In the genomic region with DNA sequence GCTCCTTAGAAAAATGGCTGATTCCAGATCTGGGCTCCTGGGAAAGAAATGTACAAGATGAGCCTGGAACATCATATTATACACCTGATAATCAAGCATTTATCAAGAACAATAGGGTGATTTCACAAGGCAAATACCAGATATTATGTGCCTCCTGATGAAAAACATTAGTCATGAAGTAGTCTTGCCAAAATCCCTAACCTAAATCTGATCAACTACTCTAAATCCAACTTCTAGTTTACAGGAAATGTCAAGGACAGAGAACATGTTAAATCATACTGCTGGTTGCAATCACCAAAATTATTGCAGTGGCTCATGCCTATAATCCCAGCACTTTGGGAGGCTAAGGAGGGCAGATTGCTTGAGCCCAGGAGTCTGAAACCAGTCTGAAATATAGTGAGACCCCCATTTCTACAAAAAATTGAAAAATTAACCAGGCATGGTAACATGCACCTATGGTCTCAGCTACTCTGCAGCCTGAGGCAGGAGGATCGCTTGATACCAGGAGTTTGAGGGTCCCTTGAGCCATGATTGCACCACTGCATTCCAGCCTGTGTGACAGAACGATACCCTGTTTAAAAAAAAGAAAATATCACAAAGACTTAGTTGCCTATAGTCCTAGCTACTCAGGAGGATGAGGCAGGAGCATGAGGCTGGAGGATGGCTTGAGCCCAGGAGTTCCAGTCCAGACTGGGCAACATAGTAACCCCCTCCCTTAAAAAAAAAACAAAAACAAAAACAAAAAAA, we compare ENCODE assay signal across 13 cellular contexts. TPM values are rescaled to one million over a fixed set of nuclear protein-coding genes. Genes with fewer than 3 reads are reported as not detected.
A peak's percentile ranks its signal among the peaks of the same experiment; 100 is the strongest.
DNase-seq lines count a peak whose midpoint lies in the region; ATAC-seq and TF ChIP-seq lines count a peak whose summit lies in the region.
"Had no signal": no experiment of that assay in that cellular context is flagged by ENCODE, and none has a peak within 500 bp of the region (broad histone marks: within the 10 kb centered on the region; RNA-seq: fewer than 3 reads in every experiment).

No MANE protein-coding gene starts in this region.

- H3K27me3 Mint-ChIP-seq in osteocyte (ENCODE audit: unreplicated experiment): no peaks in the 10 kb centered on the region
- H3K27me3 Mint-ChIP-seq: activated naive CD8-positive, alpha-beta T cell had no signal

- H3K36me3 Mint-ChIP-seq in osteocyte (ENCODE audit: unreplicated experiment): no peaks in the 10 kb centered on the region
- H3K36me3 Mint-ChIP-seq: activated naive CD8-positive, alpha-beta T cell had no signal

- no peaks in the 10 kb centered on the region for H4K20me1 ChIP-seq in fibroblast of lung (ENCODE audit: control insufficient read depth, extremely low read depth, insufficient read depth, low read length)

- ATAC-seq in SK-N-SH treated with all-trans-retinoic acid at 6 μM for 48 hours: peak; percentile 63
- ATAC-seq in HG03095 (IDR thresholded peaks at IDR 0.05; ENCODE audit: unreplicated experiment): no peak
- ATAC-seq: activated CD8-positive, alpha-beta T cell treated with anti-CD3 and anti-CD28 coated beads, Interleukin-2, amount 10 ng/mL, durations not matched to agents 7 days and 5 days had no signal

- H3K4me3 ChIP-seq in fibroblast of lung (replicated peaks in 1 of 4; ENCODE audit: control extremely low read depth in 1 of 4, insufficient read depth in 1 of 4, low read depth in 3 of 4, low read length in 4 of 4): no peak overlapping the region
- H3K4me3 ChIP-seq: HAP-1 had no signal

- H3K9me3 ChIP-seq in fibroblast of lung (ENCODE audit: control insufficient read depth, insufficient read depth, low read depth, low read length): no peaks in the 10 kb centered on the region
- H3K9me3 ChIP-seq: HAP-1 had no signal

- H3K79me2 ChIP-seq in fibroblast of lung (ENCODE audit: control insufficient read depth, insufficient read depth, low read length): no peaks in the 10 kb centered on the region

- H3K9me3 Mint-ChIP-seq in osteocyte (ENCODE audit: unreplicated experiment): no peaks in the 10 kb centered on the region

- peaks cover 9% of the 10 kb centered on the region for H3K4me1 ChIP-seq in fibroblast of lung (ENCODE audit: control insufficient read depth, extremely low read depth, insufficient read depth, low read length)
- H3K4me1 ChIP-seq: HAP-1 had no signal

- TF ChIP-seq CTCF in fibroblast of lung (conservative IDR thresholded peaks at IDR 0.05 in 1 of 2, IDR thresholded peaks at IDR 0.05 in 1 of 2; ENCODE audit: low read depth in 1 of 2, low read length in 2 of 2): no peak
- no peak for TF ChIP-seq CTCF in osteocyte (IDR thresholded peaks at IDR 0.05)

- peak overlapping the region; percentile 52 for H3K27ac ChIP-seq in fibroblast of lung (ENCODE audit: insufficient read depth, low read length)

- H2AFZ ChIP-seq in fibroblast of lung (ENCODE audit: low read length): no peak overlapping the region

- H3K36me3 ChIP-seq in fibroblast of lung (ENCODE audit: control insufficient read depth, insufficient read depth, low read length): no peaks in the 10 kb centered on the region
- H3K36me3 ChIP-seq: HAP-1 had no signal

- no peak overlapping the region for H3K4me2 ChIP-seq in fibroblast of lung (ENCODE audit: extremely low read depth, insufficient read depth, low read length)

- no peak overlapping the region for H3K9ac ChIP-seq in fibroblast of lung (ENCODE audit: insufficient read depth, low read length)

- peak; percentile 68 for DNase-seq in GM04503 (ENCODE audit: low read depth)
- DNase-seq in fibroblast of lung (ENCODE audit: low read depth in 2 of 2): peak; percentile 78 to 80
- DNase-seq in osteocyte (ENCODE audit: extremely low spot score, unreplicated experiment): peak; percentile 15
- no peak for DNase-seq in NCI-H2227 treated with DMSO at 0.1 percent for 48 hours (lab: John Stamatoyannopoulos, UW)
- DNase-seq in NCI-H69 (lab: John Stamatoyannopoulos, UW): no peak
- no peak for DNase-seq in mucosa of gallbladder (ENCODE audit: low spot score)
- DNase-seq: activated CD8-positive, alpha-beta T cell treated with anti-CD3 and anti-CD28 coated beads, Interleukin-2, amount 10 ng/mL, durations not matched to agents 7 days and 5 days; DMS153; NCI-H2081 treated with DMSO at 0.1 percent for 48 hours had no signal

- H3K4me3 Mint-ChIP-seq in osteocyte (ENCODE audit: unreplicated experiment): no peak overlapping the region
- H3K4me3 Mint-ChIP-seq: activated CD8-positive, alpha-beta T cell treated with anti-CD3 and anti-CD28 coated beads, Interleukin-2, amount 10 ng/mL, durations not matched to agents 7 days and 5 days; activated naive CD8-positive, alpha-beta T cell had no signal

- H3K27me3 ChIP-seq in fibroblast of lung (ENCODE audit: control insufficient read depth, insufficient read depth, low read length): no peaks in the 10 kb centered on the region

- no peak overlapping the region for H3K27ac Mint-ChIP-seq in osteocyte (ENCODE audit: unreplicated experiment)
- H3K27ac Mint-ChIP-seq: activated CD8-positive, alpha-beta T cell treated with anti-CD3 and anti-CD28 coated beads, Interleukin-2, amount 10 ng/mL, durations not matched to agents 7 days and 5 days had no signal

- peaks cover 6% of the 10 kb centered on the region for H3K4me1 Mint-ChIP-seq in osteocyte (ENCODE audit: unreplicated experiment)

TF ChIP-seq in SK-N-SH treated with all-trans-retinoic acid at 6 μM for 48 hours, 23 proteins besides CTCF, POLR2A, EP300 and RAD21:
- 0 out of 2 replicates have a peak, but pooled peaks have one; percentile 13 for TF ChIP-seq ZC3H10 (CRISPR knock-in tag; IDR thresholded peaks at IDR 0.05)
- TF ChIP-seq ZFP3 (CRISPR knock-in tag; IDR thresholded peaks at IDR 0.05): peak; percentile 49; the same call in 1 of the 2 replicates
- TF ChIP-seq ISL1 (CRISPR knock-in tag; IDR thresholded peaks at IDR 0.05): peak; percentile 58
- TF ChIP-seq ZNF70 (CRISPR knock-in tag; IDR thresholded peaks at IDR 0.05): no peak
- no peak for TF ChIP-seq GLIS3 (CRISPR knock-in tag; IDR thresholded peaks at IDR 0.05)
- no peak for TF ChIP-seq TOX (CRISPR knock-in tag; IDR thresholded peaks at IDR 0.05; ENCODE audit: borderline replicate concordance)
- no peak for TF ChIP-seq ZNF8 (CRISPR knock-in tag; IDR thresholded peaks at IDR 0.05)
- TF ChIP-seq BACH2 (CRISPR knock-in tag; IDR thresholded peaks at IDR 0.05; ENCODE audit: borderline replicate concordance): no peak

RNA-seq across cellular contexts. Expression of gene ATP13A3, which starts 34.9 kb away (rescaled TPM):
- total RNA-seq in fibroblast of lung (193 and 222 TPM in 2 replicates), osteocyte (59.7 and 63.1 TPM in 2 replicates), mucosa of gallbladder (103 TPM)
- polyA plus RNA-seq in fibroblast of lung: 169 and 285 TPM in 2 replicates
- 72.4 and 106 TPM in 2 replicates for polyA plus RNA-seq in fibroblast of lung (2012)
- polyA minus RNA-seq in fibroblast of lung (ENCODE audit: low replicate concordance): 52.7 and 101 TPM in 2 replicates

Comparison
In these comparisons a context has a peak if more than half of its experiments do, and no peak if none do; other contexts are left out.
1. DNase-seq: peak in GM04503 (single experiment), fibroblast of lung (2 of 2) and osteocyte (single experiment); none in NCI-H2227 treated with DMSO at 0.1 percent for 48 hours (single experiment), NCI-H69 (single experiment) and mucosa of gallbladder (single experiment).